8 cellular contexts compared by ENCODE assay signal in the genomic region with DNA sequence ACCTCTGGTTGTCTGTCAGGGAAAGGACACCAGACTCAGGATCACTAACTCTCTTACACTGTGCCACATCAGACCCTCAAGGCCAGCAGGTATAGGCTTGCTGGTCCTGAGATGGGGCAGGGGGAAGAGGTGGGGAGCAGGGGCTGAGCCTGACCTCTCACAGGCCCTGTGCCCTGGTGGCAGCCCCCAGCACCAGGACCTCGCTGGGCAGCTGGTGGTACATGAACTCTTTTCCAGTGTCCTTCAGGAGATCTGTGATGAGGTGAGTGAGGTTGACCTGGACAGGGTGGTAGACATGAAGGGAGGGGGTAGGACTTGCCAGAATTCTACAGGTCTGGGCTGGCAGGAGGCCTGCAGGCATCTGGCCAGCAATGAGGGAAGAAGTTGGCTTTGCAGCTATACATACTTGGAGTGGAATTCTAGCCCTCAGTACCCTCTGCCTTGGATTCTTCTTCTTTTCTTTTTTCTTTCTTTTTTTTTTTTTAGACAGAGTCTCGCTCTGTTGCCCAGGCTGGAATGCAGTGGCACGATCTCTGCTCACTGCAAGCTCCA. TPM values are rescaled to one million over a fixed set of nuclear protein-coding genes. Genes with fewer than 3 reads are reported as not detected.
A peak's percentile ranks its signal among the peaks of the same experiment; 100 is the strongest.
DNase-seq lines count a peak whose midpoint lies in the region; ATAC-seq and TF ChIP-seq lines count a peak whose summit lies in the region.

No MANE protein-coding gene starts in this region.

- H3K4me1 ChIP-seq in neutrophil (ENCODE audit: control insufficient read depth in 1 of 2, insufficient read depth in 1 of 2, low read depth in 1 of 2, low read length in 1 of 2): peaks cover 56 to 59% of the 10 kb centered on the region in 2 experiments

- H3K36me3 Mint-ChIP-seq in CD14-positive monocyte: peaks cover 12 to 33% of the 10 kb centered on the region in 2 donors
- H3K36me3 Mint-ChIP-seq in dendritic cell treated with granulocyte-macrophage colony-stimulating factor and Interleukin-4, amounts not matched to agents 40 ng/mL and 50 ng/mL, for 4 days (ENCODE audit: low read depth): peaks cover 55% of the 10 kb centered on the region

- peaks cover 57% of the 10 kb centered on the region for H3K4me1 Mint-ChIP-seq in CD14-positive monocyte
- H3K4me1 Mint-ChIP-seq in dendritic cell treated with granulocyte-macrophage colony-stimulating factor and Interleukin-4, amounts not matched to agents 40 ng/mL and 50 ng/mL, for 4 days (ENCODE audit: low read depth): peaks cover 77% of the 10 kb centered on the region

- ATAC-seq in GM19023 (IDR thresholded peaks at IDR 0.05; ENCODE audit: unreplicated experiment): no peak
- no peak for ATAC-seq in HG02981 (IDR thresholded peaks at IDR 0.05; ENCODE audit: unreplicated experiment)

- H3K27me3 Mint-ChIP-seq in CD14-positive monocyte (ENCODE audit: low read depth in 3 of 3): peaks cover under 1 to 1% (median 1%) of the 10 kb centered on the region in 3 donors
- no peaks in the 10 kb centered on the region for H3K27me3 Mint-ChIP-seq in dendritic cell treated with granulocyte-macrophage colony-stimulating factor and Interleukin-4, amounts not matched to agents 40 ng/mL and 50 ng/mL, for 4 days

- no peak for TF ChIP-seq CTCF in CD14-positive monocyte (IDR thresholded peaks at IDR 0.05)
- TF ChIP-seq CTCF in NB4 (IDR thresholded peaks at IDR 0.05; ENCODE audit: low read depth, low read length): no peak
- TF ChIP-seq CTCF in neutrophil (IDR thresholded peaks at IDR 0.05): no peak

- peak overlapping the region; percentile 45 to 91 (median 87) for H3K27ac Mint-ChIP-seq in CD14-positive monocyte
- H3K27ac Mint-ChIP-seq in dendritic cell treated with granulocyte-macrophage colony-stimulating factor and Interleukin-4, amounts not matched to agents 40 ng/mL and 50 ng/mL, for 4 days: peak overlapping the region; percentile 92

- peak overlapping the region; percentile 85 for H3K27ac ChIP-seq in neutrophil

- H3K4me3 ChIP-seq in NB4 (ENCODE audit: low read depth, low read length) (peak overlapping the region; percentile 83), neutrophil (ENCODE audit: low read depth in 1 of 2, low read length in 1 of 2) (peak overlapping the region; percentile 75 to 84)

- H3K4me3 Mint-ChIP-seq in CD14-positive monocyte: peak overlapping the region; percentile 81 to 89
- peak overlapping the region; percentile 85 for H3K4me3 Mint-ChIP-seq in dendritic cell treated with granulocyte-macrophage colony-stimulating factor and Interleukin-4, amounts not matched to agents 40 ng/mL and 50 ng/mL, for 4 days

- peaks cover 0 to under 1% (median 0%) of the 10 kb centered on the region in 7 donors for H3K9me3 Mint-ChIP-seq in CD14-positive monocyte
- H3K9me3 Mint-ChIP-seq in dendritic cell treated with granulocyte-macrophage colony-stimulating factor and Interleukin-4, amounts not matched to agents 40 ng/mL and 50 ng/mL, for 4 days: no peaks in the 10 kb centered on the region

- intact Hi-C loops in CD14-positive monocyte (cut with micrococcal nuclease): loop anchor here in 1 of 2 donors (2.0 kb wide), 1 partner anchor 13 kb away; a partner anchor contains a TSS
- intact Hi-C loops in dendritic cell treated with granulocyte-macrophage colony-stimulating factor and Interleukin-4, amounts not matched to agents 40 ng/mL and 50 ng/mL, for 4 days (cut with micrococcal nuclease): no loop called here

- H3K9me3 ChIP-seq in neutrophil: no peaks in the 10 kb centered on the region

- TF ChIP-seq POLR2A in NB4 (IDR thresholded peaks at IDR 0.05; ENCODE audit: extremely low read depth, insufficient read length): no peak

- DNase-seq in CD14-positive monocyte (ENCODE audit: low spot score) (no peak), NB4 (ENCODE audit: low read depth) (no peak), dedifferentiated amniotic fluid mesenchymal stem cell (ENCODE audit: extremely low spot score) (no peak), D341Med (ENCODE audit: low spot score) (no peak)

- H3K36me3 ChIP-seq in neutrophil: peaks cover 23% of the 10 kb centered on the region

- no peaks in the 10 kb centered on the region for H3K27me3 ChIP-seq in neutrophil

RNA-seq across cellular contexts. Expression of a gene that starts 1.4 kb away (rescaled TPM):
- 10 to 100 TPM; 47.9 to 56.1 TPM for polyA plus RNA-seq in CD14-positive monocyte

RNA-seq across cellular contexts. Expression of a gene that starts 1.5 kb away (rescaled TPM):
- 10 to 100 TPM; 24.8 to 34.6 TPM for polyA plus RNA-seq in CD14-positive monocyte

RNA-seq across cellular contexts. Expression of a gene that starts 2.9 kb away (rescaled TPM):
- 10 to 100 TPM; 25.5 to 32.5 TPM for polyA plus RNA-seq in CD14-positive monocyte

RNA-seq across cellular contexts. Expression of a gene that starts 6.9 kb away (rescaled TPM):
- polyA plus RNA-seq in CD14-positive monocyte: under 1 TPM in 1 of 2 donors, not detected in 1; 0.40 TPM

RNA-seq across cellular contexts. Expression of a gene that starts 13.4 kb away (rescaled TPM):
- 10 to 100 TPM; 71.1 to 80.7 TPM for polyA plus RNA-seq in CD14-positive monocyte
